In the genomic region with DNA sequence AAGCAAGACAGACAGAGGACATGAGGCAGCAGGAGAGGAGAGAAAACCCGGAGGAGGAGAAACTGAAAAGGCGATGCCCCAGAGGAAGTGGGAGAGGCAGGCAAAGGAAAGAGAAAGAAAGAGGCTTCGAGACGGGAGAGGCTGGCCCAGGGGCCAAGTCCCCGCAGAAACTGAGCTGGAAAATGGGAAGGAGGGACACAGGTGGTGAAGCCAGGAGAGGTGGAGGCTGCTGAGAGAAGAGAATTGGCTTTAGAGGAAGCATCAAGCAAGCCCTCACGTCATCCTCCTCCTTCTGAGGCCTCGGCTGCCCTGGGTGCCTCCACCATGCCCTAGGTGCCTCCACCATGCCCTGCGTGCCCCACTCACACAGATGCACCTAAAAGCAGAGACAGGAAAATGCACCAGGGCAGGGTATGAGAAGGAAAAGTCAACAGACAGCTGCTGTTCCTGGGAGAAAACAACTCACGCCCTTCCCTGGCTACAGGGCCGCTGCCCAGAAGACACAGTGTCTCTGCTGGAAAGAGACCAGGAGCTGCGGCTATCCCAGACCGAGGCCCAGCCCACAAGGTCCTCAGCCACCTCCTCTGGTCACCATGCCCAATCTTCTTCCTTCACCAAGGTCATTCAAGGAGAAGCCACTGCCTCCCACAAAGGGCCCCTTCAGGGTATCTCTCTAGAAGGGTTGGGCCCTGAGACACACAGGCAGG, we compare ENCODE assay signal across 2 cellular contexts.
TF ChIP-seq lines count a peak whose summit lies in the region.

No MANE protein-coding gene starts in this region.

TF ChIP-seq in WTC11, 78 proteins besides CTCF, POLR2A, EP300 and RAD21 (continues in another document):
- TF ChIP-seq, protein P1, sequence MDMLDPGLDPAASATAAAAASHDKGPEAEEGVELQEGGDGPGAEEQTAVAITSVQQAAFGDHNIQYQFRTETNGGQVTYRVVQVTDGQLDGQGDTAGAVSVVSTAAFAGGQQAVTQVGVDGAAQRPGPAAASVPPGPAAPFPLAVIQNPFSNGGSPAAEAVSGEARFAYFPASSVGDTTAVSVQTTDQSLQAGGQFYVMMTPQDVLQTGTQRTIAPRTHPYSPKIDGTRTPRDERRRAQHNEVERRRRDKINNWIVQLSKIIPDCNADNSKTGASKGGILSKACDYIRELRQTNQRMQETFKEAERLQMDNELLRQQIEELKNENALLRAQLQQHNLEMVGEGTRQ (CRISPR knock-in tag; IDR thresholded peaks at IDR 0.05) = no peak
- TF ChIP-seq, protein P2, sequence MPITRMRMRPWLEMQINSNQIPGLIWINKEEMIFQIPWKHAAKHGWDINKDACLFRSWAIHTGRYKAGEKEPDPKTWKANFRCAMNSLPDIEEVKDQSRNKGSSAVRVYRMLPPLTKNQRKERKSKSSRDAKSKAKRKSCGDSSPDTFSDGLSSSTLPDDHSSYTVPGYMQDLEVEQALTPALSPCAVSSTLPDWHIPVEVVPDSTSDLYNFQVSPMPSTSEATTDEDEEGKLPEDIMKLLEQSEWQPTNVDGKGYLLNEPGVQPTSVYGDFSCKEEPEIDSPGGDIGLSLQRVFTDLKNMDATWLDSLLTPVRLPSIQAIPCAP (CRISPR knock-in tag; IDR thresholded peaks at IDR 0.05) = no peak
- TF ChIP-seq SMAD4 (CRISPR knock-in tag; IDR thresholded peaks at IDR 0.05) (no peak), TEAD4 (CRISPR knock-in tag; IDR thresholded peaks at IDR 0.05) (no peak), NFATC4 (CRISPR knock-in tag; IDR thresholded peaks at IDR 0.05) (no peak), FOXP1 (CRISPR knock-in tag; IDR thresholded peaks at IDR 0.05; ENCODE audit: borderline replicate concordance) (no peak), TEAD1 (CRISPR knock-in tag; IDR thresholded peaks at IDR 0.05) (no peak), ZNF671 (CRISPR knock-in tag; IDR thresholded peaks at IDR 0.05) (no peak), GTF2I (CRISPR knock-in tag; conservative IDR thresholded peaks at IDR 0.05) (no peak), JAZF1 (CRISPR knock-in tag; IDR thresholded peaks at IDR 0.05) (no peak), KAT7 (CRISPR knock-in tag; IDR thresholded peaks at IDR 0.05; ENCODE audit: borderline replicate concordance) (no peak), MXD4 (CRISPR knock-in tag; IDR thresholded peaks at IDR 0.05; ENCODE audit: borderline replicate concordance) (no peak), ZNF138 (CRISPR knock-in tag; conservative IDR thresholded peaks at IDR 0.05) (no peak), EMX1 (CRISPR knock-in tag; IDR thresholded peaks at IDR 0.05) (no peak)
- TF ChIP-seq, protein P3, sequence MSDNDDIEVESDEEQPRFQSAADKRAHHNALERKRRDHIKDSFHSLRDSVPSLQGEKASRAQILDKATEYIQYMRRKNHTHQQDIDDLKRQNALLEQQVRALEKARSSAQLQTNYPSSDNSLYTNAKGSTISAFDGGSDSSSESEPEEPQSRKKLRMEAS (CRISPR knock-in tag; IDR thresholded peaks at IDR 0.05) = no peak
- TF ChIP-seq, protein P4, sequence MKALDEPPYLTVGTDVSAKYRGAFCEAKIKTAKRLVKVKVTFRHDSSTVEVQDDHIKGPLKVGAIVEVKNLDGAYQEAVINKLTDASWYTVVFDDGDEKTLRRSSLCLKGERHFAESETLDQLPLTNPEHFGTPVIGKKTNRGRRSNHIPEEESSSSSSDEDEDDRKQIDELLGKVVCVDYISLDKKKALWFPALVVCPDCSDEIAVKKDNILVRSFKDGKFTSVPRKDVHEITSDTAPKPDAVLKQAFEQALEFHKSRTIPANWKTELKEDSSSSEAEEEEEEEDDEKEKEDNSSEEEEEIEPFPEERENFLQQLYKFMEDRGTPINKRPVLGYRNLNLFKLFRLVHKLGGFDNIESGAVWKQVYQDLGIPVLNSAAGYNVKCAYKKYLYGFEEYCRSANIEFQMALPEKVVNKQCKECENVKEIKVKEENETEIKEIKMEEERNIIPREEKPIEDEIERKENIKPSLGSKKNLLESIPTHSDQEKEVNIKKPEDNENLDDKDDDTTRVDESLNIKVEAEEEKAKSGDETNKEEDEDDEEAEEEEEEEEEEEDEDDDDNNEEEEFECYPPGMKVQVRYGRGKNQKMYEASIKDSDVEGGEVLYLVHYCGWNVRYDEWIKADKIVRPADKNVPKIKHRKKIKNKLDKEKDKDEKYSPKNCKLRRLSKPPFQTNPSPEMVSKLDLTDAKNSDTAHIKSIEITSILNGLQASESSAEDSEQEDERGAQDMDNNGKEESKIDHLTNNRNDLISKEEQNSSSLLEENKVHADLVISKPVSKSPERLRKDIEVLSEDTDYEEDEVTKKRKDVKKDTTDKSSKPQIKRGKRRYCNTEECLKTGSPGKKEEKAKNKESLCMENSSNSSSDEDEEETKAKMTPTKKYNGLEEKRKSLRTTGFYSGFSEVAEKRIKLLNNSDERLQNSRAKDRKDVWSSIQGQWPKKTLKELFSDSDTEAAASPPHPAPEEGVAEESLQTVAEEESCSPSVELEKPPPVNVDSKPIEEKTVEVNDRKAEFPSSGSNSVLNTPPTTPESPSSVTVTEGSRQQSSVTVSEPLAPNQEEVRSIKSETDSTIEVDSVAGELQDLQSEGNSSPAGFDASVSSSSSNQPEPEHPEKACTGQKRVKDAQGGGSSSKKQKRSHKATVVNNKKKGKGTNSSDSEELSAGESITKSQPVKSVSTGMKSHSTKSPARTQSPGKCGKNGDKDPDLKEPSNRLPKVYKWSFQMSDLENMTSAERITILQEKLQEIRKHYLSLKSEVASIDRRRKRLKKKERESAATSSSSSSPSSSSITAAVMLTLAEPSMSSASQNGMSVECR (CRISPR knock-in tag; IDR thresholded peaks at IDR 0.05; ENCODE audit: borderline replicate concordance) = no peak
- TF ChIP-seq, protein P5, sequence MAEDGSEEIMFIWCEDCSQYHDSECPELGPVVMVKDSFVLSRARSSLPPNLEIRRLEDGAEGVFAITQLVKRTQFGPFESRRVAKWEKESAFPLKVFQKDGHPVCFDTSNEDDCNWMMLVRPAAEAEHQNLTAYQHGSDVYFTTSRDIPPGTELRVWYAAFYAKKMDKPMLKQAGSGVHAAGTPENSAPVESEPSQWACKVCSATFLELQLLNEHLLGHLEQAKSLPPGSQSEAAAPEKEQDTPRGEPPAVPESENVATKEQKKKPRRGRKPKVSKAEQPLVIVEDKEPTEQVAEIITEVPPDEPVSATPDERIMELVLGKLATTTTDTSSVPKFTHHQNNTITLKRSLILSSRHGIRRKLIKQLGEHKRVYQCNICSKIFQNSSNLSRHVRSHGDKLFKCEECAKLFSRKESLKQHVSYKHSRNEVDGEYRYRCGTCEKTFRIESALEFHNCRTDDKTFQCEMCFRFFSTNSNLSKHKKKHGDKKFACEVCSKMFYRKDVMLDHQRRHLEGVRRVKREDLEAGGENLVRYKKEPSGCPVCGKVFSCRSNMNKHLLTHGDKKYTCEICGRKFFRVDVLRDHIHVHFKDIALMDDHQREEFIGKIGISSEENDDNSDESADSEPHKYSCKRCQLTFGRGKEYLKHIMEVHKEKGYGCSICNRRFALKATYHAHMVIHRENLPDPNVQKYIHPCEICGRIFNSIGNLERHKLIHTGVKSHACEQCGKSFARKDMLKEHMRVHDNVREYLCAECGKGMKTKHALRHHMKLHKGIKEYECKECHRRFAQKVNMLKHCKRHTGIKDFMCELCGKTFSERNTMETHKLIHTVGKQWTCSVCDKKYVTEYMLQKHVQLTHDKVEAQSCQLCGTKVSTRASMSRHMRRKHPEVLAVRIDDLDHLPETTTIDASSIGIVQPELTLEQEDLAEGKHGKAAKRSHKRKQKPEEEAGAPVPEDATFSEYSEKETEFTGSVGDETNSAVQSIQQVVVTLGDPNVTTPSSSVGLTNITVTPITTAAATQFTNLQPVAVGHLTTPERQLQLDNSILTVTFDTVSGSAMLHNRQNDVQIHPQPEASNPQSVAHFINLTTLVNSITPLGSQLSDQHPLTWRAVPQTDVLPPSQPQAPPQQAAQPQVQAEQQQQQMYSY (CRISPR knock-in tag; IDR thresholded peaks at IDR 0.05) = no peak

TF ChIP-seq in endothelial cell of umbilical vein, 7 proteins besides CTCF, POLR2A, EP300 and RAD21:
- TF ChIP-seq GATA2 (IDR thresholded peaks at IDR 0.05; ENCODE audit: insufficient read depth, insufficient read length, low read depth, low read length) = no peak
- TF ChIP-seq EZH2 (IDR thresholded peaks at IDR 0.05; ENCODE audit: borderline replicate concordance, low read depth, low read length, severe bottlenecking) = no peak
- no peak for TF ChIP-seq FOS (IDR thresholded peaks at IDR 0.05; ENCODE audit: borderline replicate concordance, insufficient read depth, low read length)
- no peak for TF ChIP-seq MYC (IDR thresholded peaks at IDR 0.05; ENCODE audit: low read depth, low read length)
- TF ChIP-seq POLR2AphosphoS5 (IDR thresholded peaks at IDR 0.05; ENCODE audit: insufficient read depth, low read depth, low read length) = no peak
- no peak for TF ChIP-seq JUN (IDR thresholded peaks at IDR 0.05; ENCODE audit: borderline replicate concordance, insufficient read depth, insufficient read length, low read depth)
- TF ChIP-seq, protein P3 (IDR thresholded peaks at IDR 0.05; ENCODE audit: insufficient read depth, insufficient read length) = no peak
